ENCODE assay signal across 17 cellular contexts in the genomic region with DNA sequence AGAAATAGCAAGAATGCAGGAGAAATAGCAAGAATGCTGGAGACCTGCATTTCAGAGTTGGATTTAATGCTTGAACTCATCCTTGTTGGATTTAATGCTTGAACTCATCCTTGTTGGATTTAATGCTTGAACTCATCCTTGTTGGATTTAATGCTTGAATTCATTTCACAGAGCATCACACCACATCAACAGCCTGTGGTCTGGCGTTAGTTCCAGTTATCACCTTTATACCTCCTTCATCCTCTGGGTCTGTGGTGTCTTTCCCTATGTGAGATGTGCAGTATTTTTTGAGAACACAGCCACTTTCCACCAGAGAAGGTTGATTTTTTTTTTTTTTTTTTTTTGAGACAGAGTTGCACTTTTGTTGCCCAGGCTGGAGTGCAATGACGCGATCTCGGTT.
DNase-seq lines count a peak whose midpoint lies in the region; ATAC-seq and TF ChIP-seq lines count a peak whose summit lies in the region.
"Had no signal": no experiment of that assay in that cellular context is flagged by ENCODE, and none has a peak within 500 bp of the region (broad histone marks: within the 10 kb centered on the region; RNA-seq: fewer than 3 reads in every experiment).

No MANE protein-coding gene starts in this region.

- no peaks in the 10 kb centered on the region for H3K9me2 ChIP-seq in PC-3 (replicated peaks; ENCODE audit: low read length)

- no peak for TF ChIP-seq CTCF in kidney epithelial cell (IDR thresholded peaks at IDR 0.05; ENCODE audit: insufficient read depth, low read length, poor library complexity, severe bottlenecking)
- no peak for TF ChIP-seq CTCF in PC-3 (conservative IDR thresholded peaks at IDR 0.05; ENCODE audit: low read depth, low read length)

- H2AFZ ChIP-seq in PC-3 (ENCODE audit: low read length), result no peak overlapping the region
- H2AFZ ChIP-seq: GM23338 had no signal

- intact Hi-C loops in PC-3 (cut with micrococcal nuclease), result no loop called here

- no peak overlapping the region for H3K4me2 ChIP-seq in PC-3 (ENCODE audit: low read length)
- H3K4me2 ChIP-seq: BLaER1 treated with 17β-estradiol and CSF1 and Interleukin-3, amounts not matched to agents 10 nM and 100 nM; GM23338 had no signal

- H3K27ac ChIP-seq in PC-3 (ENCODE audit: low read length), result no peak overlapping the region
- H3K27ac ChIP-seq: BLaER1 treated with 17β-estradiol and CSF1 and Interleukin-3, amounts not matched to agents 10 nM and 100 nM; HL-60 had no signal

- in situ Hi-C loops in KBM-7 (cut with MboI; ENCODE audit: low pct_unique_long_range_greater_than_20kb, low sequenced_read_pairs), result no loop called here

- POLR2A ChIA-PET in PC-3 (lab: Charles Lee; ENCODE audit: unreplicated experiment), result no interaction called here

- ATAC-seq in PC-3, result no peak
- ATAC-seq: CD8-positive, alpha-beta T cell; GM23338 had no signal

- CTCF ChIA-PET in PC-3 (lab: Charles Lee), result no interaction called here

- H3K36me3 ChIP-seq in kidney epithelial cell (ENCODE audit: control insufficient read depth, insufficient read depth, low read length), result no peaks in the 10 kb centered on the region
- H3K36me3 ChIP-seq in PC-3 (ENCODE audit: low read depth, low read length), result no peaks in the 10 kb centered on the region
- H3K36me3 ChIP-seq: BLaER1 treated with 17β-estradiol and CSF1 and Interleukin-3, amounts not matched to agents 10 nM and 100 nM had no signal

- H3K4me3 ChIP-seq in kidney epithelial cell (ENCODE audit: low read depth, low read length) (no peak overlapping the region), PC-3 (ENCODE audit: low read length) (no peak overlapping the region)
- H3K4me3 ChIP-seq: BLaER1 treated with 17β-estradiol and CSF1 and Interleukin-3, amounts not matched to agents 10 nM and 100 nM; GM23338 had no signal

- no TSS peak for BruUV-seq in PC-3 (replicated peaks; lab: Mats Ljungman, UMichigan)

- no peaks in the 10 kb centered on the region for H4K20me1 ChIP-seq in PC-3 (ENCODE audit: low read length)
- H4K20me1 ChIP-seq: BLaER1 treated with 17β-estradiol and CSF1 and Interleukin-3, amounts not matched to agents 10 nM and 100 nM had no signal

- DNase-seq in NCI-H2171 treated with DMSO at 0.1 percent for 48 hours (lab: John Stamatoyannopoulos, UW) (peak; percentile 11), NCI-H2171 (lab: John Stamatoyannopoulos, UW) (no peak), kidney epithelial cell (ENCODE audit: low read depth) (peak; percentile 47), renal cortical epithelial cell (ENCODE audit: low read depth) (peak; percentile 66), KBM-7 (no peak), NCI-H2196 treated with DMSO at 0.1 percent for 48 hours (lab: John Stamatoyannopoulos, UW; ENCODE audit: unreplicated experiment) (no peak), PC-3 (no peak)
- DNase-seq: 8988T; CD8-positive, alpha-beta T cell; DMS 273 treated with DMSO at 0.1 percent for 48 hours; DMS79; GDM1; HCEC 1CT; IMR-90 had no signal

- H3F3A ChIP-seq in PC-3 (ENCODE audit: low read length, unreplicated experiment), result no peaks in the 10 kb centered on the region

- H3K9ac ChIP-seq in PC-3 (ENCODE audit: low read length), result no peak overlapping the region
- H3K9ac ChIP-seq: BLaER1 treated with 17β-estradiol and CSF1 and Interleukin-3, amounts not matched to agents 10 nM and 100 nM had no signal

- H3K9me3 ChIP-seq in PC-3 (ENCODE audit: low read length), result 0 out of 2 replicates have a peak, but pooled peaks cover 6% of the 10 kb centered on the region

- no peaks in the 10 kb centered on the region for H3K27me3 ChIP-seq in kidney epithelial cell (ENCODE audit: control insufficient read depth, insufficient read depth, low read length)
- no peaks in the 10 kb centered on the region for H3K27me3 ChIP-seq in PC-3 (ENCODE audit: low read length)
- H3K27me3 ChIP-seq: BLaER1 treated with 17β-estradiol and CSF1 and Interleukin-3, amounts not matched to agents 10 nM and 100 nM had no signal

- 0 out of 2 replicates have a peak, but pooled peaks cover under 1% of the 10 kb centered on the region for H3K4me1 ChIP-seq in PC-3 (ENCODE audit: insufficient read depth, low read length)
- H3K4me1 ChIP-seq: BLaER1 treated with 17β-estradiol and CSF1 and Interleukin-3, amounts not matched to agents 10 nM and 100 nM had no signal

- no peaks in the 10 kb centered on the region for H3K79me2 ChIP-seq in PC-3 (ENCODE audit: low read length)

Comparison
In these comparisons a context has a peak if more than half of its experiments do, and no peak if none do; other contexts are left out.
1. DNase-seq: peak in NCI-H2171 treated with DMSO at 0.1 percent for 48 hours (single experiment), kidney epithelial cell (single experiment) and renal cortical epithelial cell (single experiment); none in NCI-H2171 (single experiment), KBM-7 (single experiment), NCI-H2196 treated with DMSO at 0.1 percent for 48 hours (single experiment) and PC-3 (single experiment).